8 cellular contexts compared by ENCODE assay signal in the genomic region with DNA sequence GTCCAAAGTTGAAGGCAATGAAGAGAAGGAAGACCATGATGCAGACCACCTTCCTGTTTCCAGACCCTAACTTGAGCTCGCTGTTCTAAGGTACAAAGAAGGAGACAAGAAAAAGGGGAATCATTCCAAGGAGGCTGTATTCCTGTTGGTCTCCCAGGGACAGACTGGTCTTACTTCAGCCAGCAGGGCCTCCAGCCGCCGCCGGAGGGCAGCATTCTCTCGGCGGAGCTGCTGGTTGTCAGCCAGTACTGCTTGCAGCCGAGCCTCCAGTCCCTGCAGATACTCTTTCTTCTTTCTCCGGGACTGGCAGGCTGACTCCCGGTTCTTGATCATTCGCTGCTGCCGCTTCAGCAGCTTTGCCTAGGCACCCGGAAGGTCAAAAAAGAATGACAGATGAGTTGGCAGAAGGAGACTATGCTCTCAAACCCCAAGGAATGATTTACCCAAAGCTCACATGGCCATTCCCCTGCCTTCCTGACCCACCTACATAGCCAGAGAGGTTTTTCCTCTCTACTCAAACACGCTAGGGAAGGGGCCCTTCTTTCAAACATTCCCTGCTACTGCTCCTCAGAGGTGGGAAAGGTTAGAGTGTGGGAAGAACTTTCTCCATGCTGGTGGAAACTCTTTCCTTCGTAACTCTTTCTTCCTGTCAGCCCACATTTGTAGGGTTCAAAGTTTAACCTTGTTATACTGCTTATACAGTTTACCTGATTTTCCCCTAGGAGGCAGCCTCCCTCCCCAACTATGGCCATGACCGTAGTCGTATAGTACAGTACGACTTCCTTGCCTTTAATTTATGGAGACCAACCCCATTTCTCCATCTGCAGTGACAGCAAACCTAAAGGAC. TPM values are rescaled to one million over a fixed set of nuclear protein-coding genes. Genes with fewer than 3 reads are reported as not detected.
DNase-seq lines count a peak whose midpoint lies in the region; TF ChIP-seq lines count a peak whose summit lies in the region.

No MANE protein-coding gene starts in this region.

- H3K36me3 ChIP-seq in testis (ENCODE audit: low read depth, missing control alignments) = no peaks in the 10 kb centered on the region

- DNase-seq in GDM1 (lab: John Stamatoyannopoulos, UW) (peak; percentile 54), NCI-H1092 (lab: John Stamatoyannopoulos, UW) (peak; percentile 41), SW 1271 (lab: John Stamatoyannopoulos, UW) (peak; percentile 56 to 83), globus pallidus (ENCODE audit: low spot score) (peak; percentile 86), osteocyte (ENCODE audit: extremely low spot score, unreplicated experiment) (peak; percentile 96), testis (peak; percentile 92), NCI-H187 treated with DMSO at 0.1 percent for 48 hours (lab: John Stamatoyannopoulos, UW) (no peak)

- WGBS in testis, 2 donors = 31 to 42% methylated on average over 17 of the region's 17 CpGs

- H3K27me3 Mint-ChIP-seq in activated naive CD8-positive, alpha-beta T cell = no peaks in the 10 kb centered on the region
- H3K27me3 Mint-ChIP-seq in osteocyte (ENCODE audit: unreplicated experiment) = no peaks in the 10 kb centered on the region

- peaks cover 4% of the 10 kb centered on the region for H3K36me3 Mint-ChIP-seq in activated naive CD8-positive, alpha-beta T cell
- H3K36me3 Mint-ChIP-seq in osteocyte (ENCODE audit: unreplicated experiment) = peaks cover 24% of the 10 kb centered on the region

- H3K27ac ChIP-seq in testis = peak overlapping the region in 1 of 2 donors; percentile 60

- H3K9me3 Mint-ChIP-seq in activated naive CD8-positive, alpha-beta T cell (ENCODE audit: low read depth) = no peaks in the 10 kb centered on the region
- H3K9me3 Mint-ChIP-seq in osteocyte (ENCODE audit: unreplicated experiment) = no peaks in the 10 kb centered on the region

- TF ChIP-seq CTCF in osteocyte (IDR thresholded peaks at IDR 0.05) (peak; percentile 94), testis (IDR thresholded peaks at IDR 0.05) (peak; percentile 83 to 94 (median 90))

- H3K4me1 ChIP-seq in testis = peaks cover 3% of the 10 kb centered on the region

- no peak overlapping the region for H3K4me3 ChIP-seq in testis

- H3K4me3 Mint-ChIP-seq in activated naive CD8-positive, alpha-beta T cell = no peak overlapping the region
- no peak overlapping the region for H3K4me3 Mint-ChIP-seq in osteocyte (ENCODE audit: unreplicated experiment)

- intact Hi-C loops in testis (cut with DNase I; ENCODE audit: low total_unique reads) = no loop called here

- no peaks in the 10 kb centered on the region for H3K9me3 ChIP-seq in testis

- no peaks in the 10 kb centered on the region for H3K27me3 ChIP-seq in testis

- no peak for TF ChIP-seq POLR2A in testis (IDR thresholded peaks at IDR 0.05)

- peaks cover 10% of the 10 kb centered on the region for H3K4me1 Mint-ChIP-seq in activated naive CD8-positive, alpha-beta T cell (ENCODE audit: low read depth)
- H3K4me1 Mint-ChIP-seq in osteocyte (ENCODE audit: unreplicated experiment) = peaks cover 37% of the 10 kb centered on the region

- peak overlapping the region; percentile 73 for H3K27ac Mint-ChIP-seq in activated naive CD8-positive, alpha-beta T cell
- peak overlapping the region; percentile 60 for H3K27ac Mint-ChIP-seq in osteocyte (ENCODE audit: unreplicated experiment)

RNA-seq across cellular contexts. Expression of a gene that starts 9.0 kb away (rescaled TPM):
- total RNA-seq in osteocyte (109 and 116 TPM in 2 replicates), testis (100 to 1,000 TPM; 120 to 138 TPM)
- polyA plus RNA-seq in testis (ENCODE audit: insufficient read depth, low read depth, low replicate concordance) = 76.3 TPM

RNA-seq across cellular contexts. Expression of a gene that starts 9.9 kb away (rescaled TPM):
- total RNA-seq in osteocyte = 13.1 and 13.9 TPM in 2 replicates
- 10 to 100 TPM; 42.4 to 44.0 TPM for total RNA-seq in testis
- 78.2 TPM for polyA plus RNA-seq in testis (ENCODE audit: insufficient read depth, low read depth, low replicate concordance)

RNA-seq across cellular contexts. Expression of a gene that starts 11.1 kb away (rescaled TPM):
- total RNA-seq in osteocyte = 5.3 and 7.5 TPM in 2 replicates
- total RNA-seq in testis = 1 to 10 TPM; 7.2 to 9.5 TPM
- polyA plus RNA-seq in testis (ENCODE audit: insufficient read depth, low read depth, low replicate concordance) = 11.6 TPM

RNA-seq across cellular contexts. Expression of a gene that starts 32.7 kb away (rescaled TPM):
- 1.2 and 2.1 TPM in 2 replicates for total RNA-seq in osteocyte
- total RNA-seq in testis = 1 to 10 TPM; 4.2 to 6.2 TPM
- 6.1 TPM for polyA plus RNA-seq in testis (ENCODE audit: insufficient read depth, low read depth, low replicate concordance)

RNA-seq across cellular contexts. Expression of a gene that starts 34.9 kb away (rescaled TPM):
- 40.8 and 45.5 TPM in 2 replicates for total RNA-seq in osteocyte
- total RNA-seq in testis = 10 to 100 TPM; 33.9 to 92.8 TPM
- 18.9 TPM for polyA plus RNA-seq in testis (ENCODE audit: insufficient read depth, low read depth, low replicate concordance)
